27 cellular contexts compared by ENCODE assay signal in genomic region chr14:53836546-53836945, GRCh38.
"Had no signal": no experiment of that assay in that cellular context is flagged by ENCODE, and none has a peak within 500 bp of the region (broad histone marks: within the 10 kb centered on the region; RNA-seq: fewer than 3 reads in every experiment).

No MANE protein-coding gene starts in this region.

- FAIRE-seq: bronchial epithelial cell, TTC549 had no signal

- DNase-seq: activated B cell treated with CpG ODN at 0.5 μM for 24 hours; activated CD4-positive, alpha-beta memory T cell treated with anti-CD3 and anti-CD28 coated beads, Interleukin-2, amount 10 ng/mL, durations not matched to agents 7 days and 5 days; activated CD4-positive, alpha-beta T cell treated with anti-CD3 and anti-CD28 coated beads for 4 hours; activated CD4-positive, alpha-beta T cell treated with anti-CD3 and anti-CD28 coated beads, Interleukin-2, amount 10 ng/mL, durations not matched to agents 7 days and 5 days; activated CD4-positive, alpha-beta T cell treated with anti-CD3 and anti-CD28 coated beads, Interleukin-2, amount 50 U/mL, for 48 hours; activated CD4-positive, CD25-positive, alpha-beta regulatory T cell treated with anti-CD3 and anti-CD28 coated beads, Interleukin-2, amount 50 U/mL, for 72 hours; activated CD8-positive, alpha-beta memory T cell treated with anti-CD3 and anti-CD28 coated beads for 24 hours; activated CD8-positive, alpha-beta memory T cell treated with anti-CD3 and anti-CD28 coated beads, Interleukin-2, amount 10 ng/mL, durations not matched to agents 7 days and 5 days; activated CD8-positive, alpha-beta memory T cell treated with anti-CD3 and anti-CD28 coated beads, Interleukin-2, amount 50 U/mL, for 48 hours; activated CD8-positive, alpha-beta T cell treated with anti-CD3 and anti-CD28 coated beads, Interleukin-2, amount 10 ng/mL, durations not matched to agents 7 days and 5 days; activated effector memory CD4-positive, alpha-beta T cell treated with Interleukin-2 at 50 U/mL for 16 hours; activated gamma-delta T cell; activated naive CD4-positive, alpha-beta T cell treated with anti-CD3 and anti-CD28 coated beads, Interleukin-2, amount 10 ng/mL, durations not matched to agents 7 days and 5 days; activated naive CD4-positive, alpha-beta T cell treated with Interleukin-2 at 50 U/mL for 16 hours; activated naive CD8-positive, alpha-beta T cell treated with anti-CD3 and anti-CD28 coated beads, Interleukin-2, amount 10 ng/mL, durations not matched to agents 7 days and 5 days; activated naive CD8-positive, alpha-beta T cell treated with anti-CD3 and anti-CD28 coated beads, Interleukin-2, amount 50 U/mL, for 24 hours; activated T-cell treated with anti-CD3 and anti-CD28 coated beads, Interleukin-2, amount 50 U/mL, for 24 hours; activated T-cell treated with anti-CD3 and anti-CD28 coated beads, Interleukin-2, amount 50 U/mL, for 48 hours; amygdala; anterior cingulate cortex; caudate nucleus; cerebellar nuclear complex; T-helper 1 cell; T-helper 2 cell; T-helper 9 cell had no signal
